Comparison of ENCODE assay signal across 12 cellular contexts in genomic region chr7:28151965-28152364, GRCh38. TPM values are rescaled to one million over a fixed set of nuclear protein-coding genes. Genes with fewer than 3 reads are reported as not detected.
A peak's percentile ranks its signal among the peaks of the same experiment; 100 is the strongest.
DNase-seq lines count a peak whose midpoint lies in the region; ATAC-seq and TF ChIP-seq lines count a peak whose summit lies in the region.
"Had no signal": no experiment of that assay in that cellular context is flagged by ENCODE, and none has a peak within 500 bp of the region (broad histone marks: within the 10 kb centered on the region; RNA-seq: fewer than 3 reads in every experiment).

No MANE protein-coding gene starts in this region.

- no peak overlapping the region for H3K4me3 ChIP-seq in heart left ventricle

- H3K4me3 Mint-ChIP-seq in T-helper 17 cell, result peak overlapping the region; percentile 77
- peak overlapping the region; percentile 24 to 78 (median 72) for H3K4me3 Mint-ChIP-seq in immature natural killer cell

- peaks cover 0 to 61% (median 33%) of the 10 kb centered on the region in 12 donors for H3K4me1 ChIP-seq in heart left ventricle

- H3K27ac ChIP-seq in heart left ventricle, result no peak overlapping the region

- DNase-seq in EL (peak; percentile 71), T-helper 17 cell (no peak), immature natural killer cell (peak; percentile 68 to 77 (median 69)), T1000 (lab: John Stamatoyannopoulos, UW) (no peak), heart left ventricle (no peak), NCI-H69 (lab: John Stamatoyannopoulos, UW) (no peak)
- DNase-seq in NK-92 treated with Interleukin-12 subunit alpha and Interleukin-12 subunit beta, amount 100 ng/mL, for 24 hours (lab: John Stamatoyannopoulos, UW), result no peak
- DNase-seq: glutamatergic neuron; NCI-H524; nucleus accumbens; stimulated activated naive CD4-positive, alpha-beta T cell treated with Interleukin-2 at 50 U/mL for 16 hours had no signal

- peak; percentile 31 for ATAC-seq in GM21723 (IDR thresholded peaks at IDR 0.05; ENCODE audit: unreplicated experiment)
- ATAC-seq in T-helper 17 cell, result peak; percentile 81
- no peak for ATAC-seq in heart left ventricle

- no peak for TF ChIP-seq POLR2A in heart left ventricle (IDR thresholded peaks at IDR 0.05)

- H3K4me1 Mint-ChIP-seq in T-helper 17 cell (peaks cover 43% of the 10 kb centered on the region), immature natural killer cell (peaks cover 81 to 83% of the 10 kb centered on the region in 2 donors)

- H3K27me3 ChIP-seq in heart left ventricle, result no peaks in the 10 kb centered on the region

- TF ChIP-seq CTCF in heart left ventricle (IDR thresholded peaks at IDR 0.05), result no peak

- intact Hi-C loops in heart left ventricle (cut with DNase I), result no loop called here

- H3K36me3 ChIP-seq in heart left ventricle, result no peaks in the 10 kb centered on the region

- H3K27ac Mint-ChIP-seq in T-helper 17 cell (peak overlapping the region; percentile 82), immature natural killer cell (peak overlapping the region; percentile 82 to 96 (median 90))

- no peaks in the 10 kb centered on the region for H3K9me3 Mint-ChIP-seq in immature natural killer cell

- 78 to 89% (median 84%) methylated on average over 4 of the region's 4 CpGs for WGBS in heart left ventricle, 4 donors

- H3K9me3 ChIP-seq in T-helper 17 cell (ENCODE audit: control insufficient read depth, low read length, poor library complexity, severe bottlenecking) (no peaks in the 10 kb centered on the region), heart left ventricle (no peaks in the 10 kb centered on the region)

- H3K27me3 Mint-ChIP-seq in T-helper 17 cell, result no peaks in the 10 kb centered on the region
- peaks cover 0 to 2% (median 2%) of the 10 kb centered on the region in 3 donors for H3K27me3 Mint-ChIP-seq in immature natural killer cell (ENCODE audit: low read depth in 3 of 3)

- H3K36me3 Mint-ChIP-seq in T-helper 17 cell (ENCODE audit: low read depth) (peaks cover 4% of the 10 kb centered on the region), immature natural killer cell (peaks cover 0 to 4% (median 3%) of the 10 kb centered on the region in 3 donors)

RNA-seq across cellular contexts. Expression of gene JAZF1, which starts 28.6 kb away (rescaled TPM):
- total RNA-seq in T-helper 17 cell, result 10 to 100 TPM; 12.4 to 13.4 TPM
- 10 to 100 TPM; 17.7 to 40.2 (median 25.9) TPM for polyA plus RNA-seq in immature natural killer cell
- total RNA-seq in heart left ventricle, result 10 to 100 TPM; 18.3 to 46.2 (median 29.3) TPM
- 10 to 100 TPM; 10.3 to 20.4 TPM for polyA plus RNA-seq in heart left ventricle

Comparison
In these comparisons a context has a peak if more than half of its experiments do, and no peak if none do; other contexts are left out.
1. DNase-seq: peak in EL (single experiment) and immature natural killer cell (3 of 3); none in T-helper 17 cell (0 of 3), NK-92 treated with Interleukin-12 subunit alpha and Interleukin-12 subunit beta, amount 100 ng/mL, for 24 hours (single experiment), T1000 (single experiment), heart left ventricle (0 of 5) and NCI-H69 (single experiment).
2. ATAC-seq: peak in GM21723 (single experiment) and T-helper 17 cell (single experiment); none in heart left ventricle (0 of 4).